In the genomic region with DNA sequence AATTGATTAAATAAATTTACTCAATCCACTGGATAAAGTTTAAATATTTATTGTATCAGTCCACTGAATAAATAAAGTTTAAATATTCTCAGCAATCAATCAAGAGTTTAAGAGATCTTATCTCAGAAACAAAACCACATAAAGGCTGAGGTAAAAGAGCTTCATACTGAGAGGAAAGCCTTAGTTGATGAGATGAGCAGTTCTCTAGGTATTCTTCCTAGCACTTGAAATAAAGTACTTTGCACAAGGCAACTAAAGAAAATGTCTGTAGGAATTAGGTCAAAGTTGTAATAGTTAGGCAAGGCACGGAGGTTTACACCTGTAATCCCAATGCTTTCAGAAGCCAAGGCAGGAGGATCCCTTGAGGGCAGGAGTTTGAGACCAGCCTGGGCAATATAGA, we compare ENCODE assay signal across 20 cellular contexts.
"Had no signal": no experiment of that assay in that cellular context is flagged by ENCODE, and none has a peak within 500 bp of the region (broad histone marks: within the 10 kb centered on the region; RNA-seq: fewer than 3 reads in every experiment).

No MANE protein-coding gene starts in this region.

- H3K27me3 ChIP-seq: esophagus squamous epithelium, heart right ventricle, transverse colon had no signal

- DNase-seq: activated CD4-positive, alpha-beta T cell treated with anti-CD3 and anti-CD28 coated beads for 4 hours; activated CD8-positive, alpha-beta T cell treated with anti-CD3 and anti-CD28 coated beads, Interleukin-2, amount 10 ng/mL, durations not matched to agents 7 days and 5 days; activated naive CD4-positive, alpha-beta T cell treated with Interleukin-2 at 50 U/mL for 16 hours; activated naive CD8-positive, alpha-beta T cell treated with anti-CD3 and anti-CD28 coated beads, Interleukin-2, amount 10 ng/mL, durations not matched to agents 7 days and 5 days; activated T-cell treated with anti-CD3 and anti-CD28 coated beads, Interleukin-2, amount 50 U/mL, for 24 hours; amygdala; dermis blood vessel endothelial cell; effector memory CD4-positive, alpha-beta T cell; esophagus squamous epithelium; heart right ventricle; left ventricle myocardium inferior; midbrain; occipital lobe; posterior cingulate gyrus; retina; stimulated activated CD4-positive, alpha-beta T cell treated with anti-CD3 and anti-CD28 coated beads, Interleukin-1b, Interleukin-23, amount 100 ng/mL, for 48 hours; stimulated activated CD8-positive, alpha-beta memory T cell treated with anti-CD3 and anti-CD28 coated beads, Interleukin-4, amount 100 ng/mL, for 48 hours; stimulated activated naive CD4-positive, alpha-beta T cell; transverse colon had no signal

- H3K9me3 ChIP-seq: esophagus squamous epithelium, transverse colon had no signal

- H3K27ac ChIP-seq: cardiac muscle cell, esophagus squamous epithelium, heart right ventricle, left ventricle myocardium inferior, transverse colon had no signal

- H3K36me3 ChIP-seq: cardiac muscle cell, esophagus squamous epithelium, heart right ventricle, left ventricle myocardium inferior, transverse colon had no signal

- ATAC-seq: activated CD8-positive, alpha-beta T cell treated with anti-CD3 and anti-CD28 coated beads, Interleukin-2, amount 10 ng/mL, durations not matched to agents 7 days and 5 days; heart right ventricle had no signal

- H3K4me3 ChIP-seq: cardiac muscle cell, esophagus squamous epithelium, heart right ventricle, left ventricle myocardium inferior, transverse colon had no signal

- H3K4me1 ChIP-seq: esophagus squamous epithelium, transverse colon had no signal
